ENCODE assay signal across 1 cellular context in the genomic region with DNA sequence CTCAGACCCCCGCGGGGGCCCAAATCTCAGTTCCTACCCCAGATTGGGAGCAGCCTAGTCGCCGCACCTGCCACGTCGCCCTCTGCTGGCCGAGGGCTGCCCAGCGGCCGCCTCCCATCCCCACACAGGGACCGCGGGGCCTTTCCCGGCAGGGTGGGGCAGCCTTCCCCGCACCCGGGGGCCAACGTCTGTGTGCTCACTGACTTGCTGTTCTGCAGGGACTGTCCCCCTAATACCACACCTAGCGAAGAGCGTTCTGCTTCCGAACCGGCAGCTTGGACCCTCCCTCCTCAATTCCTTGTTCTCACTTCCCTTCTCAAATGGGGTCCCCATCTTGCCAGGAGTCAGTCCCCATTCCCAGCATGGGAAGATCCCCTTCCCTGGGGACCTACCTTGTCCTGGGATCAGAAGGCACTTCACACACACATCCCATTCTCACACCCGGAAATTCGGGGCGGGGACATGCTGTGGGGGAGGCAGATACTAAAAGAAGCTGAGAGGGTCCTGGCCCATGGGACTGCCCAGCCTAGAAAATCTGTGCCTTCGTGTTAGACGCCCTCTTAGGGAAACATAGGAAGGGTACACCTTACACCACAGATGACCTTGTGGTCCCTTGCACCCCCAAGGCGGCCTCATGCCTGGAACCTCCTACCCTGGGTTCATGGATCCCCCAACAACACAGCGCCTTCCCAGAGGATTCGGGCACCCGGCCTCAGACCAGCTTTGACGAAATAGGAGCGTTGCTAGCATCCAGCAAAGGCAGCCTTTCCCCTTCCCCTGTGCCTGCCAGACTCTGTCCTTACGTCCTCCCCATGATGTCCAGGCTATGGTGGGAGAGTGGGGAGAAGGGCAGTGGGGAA.
A peak's percentile ranks its signal among the peaks of the same experiment; 100 is the strongest.
TF ChIP-seq lines count a peak whose summit lies in the region.

No MANE protein-coding gene starts in this region.

TF ChIP-seq in K562, 482 proteins besides CTCF, POLR2A, EP300 and RAD21 (continued from another document and continues in another):
- TF ChIP-seq, protein P1, sequence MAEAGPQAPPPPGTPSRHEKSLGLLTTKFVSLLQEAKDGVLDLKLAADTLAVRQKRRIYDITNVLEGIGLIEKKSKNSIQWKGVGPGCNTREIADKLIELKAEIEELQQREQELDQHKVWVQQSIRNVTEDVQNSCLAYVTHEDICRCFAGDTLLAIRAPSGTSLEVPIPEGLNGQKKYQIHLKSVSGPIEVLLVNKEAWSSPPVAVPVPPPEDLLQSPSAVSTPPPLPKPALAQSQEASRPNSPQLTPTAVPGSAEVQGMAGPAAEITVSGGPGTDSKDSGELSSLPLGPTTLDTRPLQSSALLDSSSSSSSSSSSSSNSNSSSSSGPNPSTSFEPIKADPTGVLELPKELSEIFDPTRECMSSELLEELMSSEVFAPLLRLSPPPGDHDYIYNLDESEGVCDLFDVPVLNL (CRISPR knock-in tag; IDR thresholded peaks at IDR 0.05; ENCODE audit: low read depth), result no peak
- no peak for TF ChIP-seq ETV1 (tag; conservative IDR thresholded peaks at IDR 0.05; ENCODE audit: low read depth)
- no peak for TF ChIP-seq PTBP1 (IDR thresholded peaks at IDR 0.05; ENCODE audit: low read depth, low read length)
- no peak for TF ChIP-seq ZNF232 (CRISPR knock-in tag; IDR thresholded peaks at IDR 0.05)
- 0 out of 2 replicates have a peak, but pooled peaks have one; percentile 31 for TF ChIP-seq CXXC5 (CRISPR knock-in tag; IDR thresholded peaks at IDR 0.05)
- no peak for TF ChIP-seq NCOR1 (IDR thresholded peaks at IDR 0.05)
- no peak for TF ChIP-seq ZC3H8 (IDR thresholded peaks at IDR 0.05)
- TF ChIP-seq PHF8 (IDR thresholded peaks at IDR 0.05; ENCODE audit: borderline replicate concordance, low read length), result no peak
- TF ChIP-seq JUND (IDR thresholded peaks at IDR 0.05; ENCODE audit: borderline replicate concordance, low read depth, low read length), result 0 out of 2 replicates have a peak, but pooled peaks have one; percentile 4
- no peak; the same call in 2 of the 3 replicates for TF ChIP-seq JUND (tag; IDR thresholded peaks at IDR 0.05; ENCODE audit: borderline replicate concordance, low read depth, low read length)
- peak; percentile 58 for TF ChIP-seq SMC3 (conservative IDR thresholded peaks at IDR 0.05; ENCODE audit: insufficient read depth, low read depth, low read length)
- TF ChIP-seq TARDBP (IDR thresholded peaks at IDR 0.05), result no peak
- TF ChIP-seq, protein P2, sequence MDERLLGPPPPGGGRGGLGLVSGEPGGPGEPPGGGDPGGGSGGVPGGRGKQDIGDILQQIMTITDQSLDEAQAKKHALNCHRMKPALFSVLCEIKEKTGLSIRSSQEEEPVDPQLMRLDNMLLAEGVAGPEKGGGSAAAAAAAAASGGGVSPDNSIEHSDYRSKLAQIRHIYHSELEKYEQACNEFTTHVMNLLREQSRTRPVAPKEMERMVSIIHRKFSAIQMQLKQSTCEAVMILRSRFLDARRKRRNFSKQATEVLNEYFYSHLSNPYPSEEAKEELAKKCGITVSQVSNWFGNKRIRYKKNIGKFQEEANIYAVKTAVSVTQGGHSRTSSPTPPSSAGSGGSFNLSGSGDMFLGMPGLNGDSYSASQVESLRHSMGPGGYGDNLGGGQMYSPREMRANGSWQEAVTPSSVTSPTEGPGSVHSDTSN (CRISPR knock-in tag; IDR thresholded peaks at IDR 0.05; ENCODE audit: low read depth), result no peak
- TF ChIP-seq, protein P2 (tag; conservative IDR thresholded peaks at IDR 0.05; ENCODE audit: low read depth), result no peak
- no peak for TF ChIP-seq ARHGAP35 (IDR thresholded peaks at IDR 0.05; ENCODE audit: partially characterized antibody)
- TF ChIP-seq ZNF696 (CRISPR knock-in tag; conservative IDR thresholded peaks at IDR 0.05), result no peak
- no peak for TF ChIP-seq CBX5 (IDR thresholded peaks at IDR 0.05; ENCODE audit: borderline replicate concordance, low read depth)
- TF ChIP-seq RB1 (IDR thresholded peaks at IDR 0.05; ENCODE audit: low read depth), result 0 out of 2 replicates have a peak, but pooled peaks have one; percentile 58
- TF ChIP-seq KDM2B (CRISPR knock-in tag; IDR thresholded peaks at IDR 0.05), result no peak
- no peak for TF ChIP-seq ATF7 (IDR thresholded peaks at IDR 0.05)
- TF ChIP-seq HMGN3 (IDR thresholded peaks at IDR 0.05; ENCODE audit: borderline replicate concordance, extremely low read depth, insufficient read length, low read depth, low read length), result peak; percentile 48
- TF ChIP-seq, protein P3, sequence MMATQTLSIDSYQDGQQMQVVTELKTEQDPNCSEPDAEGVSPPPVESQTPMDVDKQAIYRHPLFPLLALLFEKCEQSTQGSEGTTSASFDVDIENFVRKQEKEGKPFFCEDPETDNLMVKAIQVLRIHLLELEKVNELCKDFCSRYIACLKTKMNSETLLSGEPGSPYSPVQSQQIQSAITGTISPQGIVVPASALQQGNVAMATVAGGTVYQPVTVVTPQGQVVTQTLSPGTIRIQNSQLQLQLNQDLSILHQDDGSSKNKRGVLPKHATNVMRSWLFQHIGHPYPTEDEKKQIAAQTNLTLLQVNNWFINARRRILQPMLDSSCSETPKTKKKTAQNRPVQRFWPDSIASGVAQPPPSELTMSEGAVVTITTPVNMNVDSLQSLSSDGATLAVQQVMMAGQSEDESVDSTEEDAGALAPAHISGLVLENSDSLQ (IDR thresholded peaks at IDR 0.05), result no peak
- no peak for TF ChIP-seq TAF15 (IDR thresholded peaks at IDR 0.05; ENCODE audit: low read depth, low read length)
- TF ChIP-seq ZNF174 (CRISPR knock-in tag; IDR thresholded peaks at IDR 0.05), result no peak
- TF ChIP-seq MYBL2 (IDR thresholded peaks at IDR 0.05; ENCODE audit: low read depth), result no peak
- TF ChIP-seq MYBL2 (CRISPR knock-in tag; IDR thresholded peaks at IDR 0.05; ENCODE audit: borderline replicate concordance), result no peak
- TF ChIP-seq, protein P4, sequence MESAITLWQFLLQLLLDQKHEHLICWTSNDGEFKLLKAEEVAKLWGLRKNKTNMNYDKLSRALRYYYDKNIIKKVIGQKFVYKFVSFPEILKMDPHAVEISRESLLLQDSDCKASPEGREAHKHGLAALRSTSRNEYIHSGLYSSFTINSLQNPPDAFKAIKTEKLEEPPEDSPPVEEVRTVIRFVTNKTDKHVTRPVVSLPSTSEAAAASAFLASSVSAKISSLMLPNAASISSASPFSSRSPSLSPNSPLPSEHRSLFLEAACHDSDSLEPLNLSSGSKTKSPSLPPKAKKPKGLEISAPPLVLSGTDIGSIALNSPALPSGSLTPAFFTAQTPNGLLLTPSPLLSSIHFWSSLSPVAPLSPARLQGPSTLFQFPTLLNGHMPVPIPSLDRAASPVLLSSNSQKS (CRISPR knock-in tag; IDR thresholded peaks at IDR 0.05), result no peak
- TF ChIP-seq SRF (CRISPR knock-in tag; IDR thresholded peaks at IDR 0.05), result 0 out of 4 replicates have a peak, but pooled peaks of 1 of the 2 experiments have one; percentile 45
- no peak for TF ChIP-seq FOXJ2 (tag; IDR thresholded peaks at IDR 0.05)
- TF ChIP-seq KDM1A (IDR thresholded peaks at IDR 0.05), result peak; percentile 62 to 66; a peak in 2 of 4 replicates
- no peak for TF ChIP-seq EGR1 (conservative IDR thresholded peaks at IDR 0.05)
- no peak for TF ChIP-seq PTTG1 (tag; IDR thresholded peaks at IDR 0.05; ENCODE audit: low read depth)
- TF ChIP-seq ZNF507 (tag; conservative IDR thresholded peaks at IDR 0.05), result no peak
- TF ChIP-seq ZNF143 (CRISPR knock-in tag; IDR thresholded peaks at IDR 0.05), result no peak
- TF ChIP-seq MAZ (CRISPR knock-in tag; conservative IDR thresholded peaks at IDR 0.05 in 1 of 2, IDR thresholded peaks at IDR 0.05 in 1 of 2), result peak; percentile 64 to 88; a peak in 3 of 4 replicates
- TF ChIP-seq ZBTB7A (IDR thresholded peaks at IDR 0.05; ENCODE audit: borderline replicate concordance, control insufficient read depth, low read depth, low read length), result peak; percentile 71; the same call in 1 of the 2 replicates
- TF ChIP-seq ZSCAN29 (IDR thresholded peaks at IDR 0.05), result no peak
- TF ChIP-seq WHSC1 (IDR thresholded peaks at IDR 0.05; ENCODE audit: low read length), result no peak
- no peak for TF ChIP-seq ZNF384 (IDR thresholded peaks at IDR 0.05; ENCODE audit: low read depth, low read length)
- TF ChIP-seq, protein P5, sequence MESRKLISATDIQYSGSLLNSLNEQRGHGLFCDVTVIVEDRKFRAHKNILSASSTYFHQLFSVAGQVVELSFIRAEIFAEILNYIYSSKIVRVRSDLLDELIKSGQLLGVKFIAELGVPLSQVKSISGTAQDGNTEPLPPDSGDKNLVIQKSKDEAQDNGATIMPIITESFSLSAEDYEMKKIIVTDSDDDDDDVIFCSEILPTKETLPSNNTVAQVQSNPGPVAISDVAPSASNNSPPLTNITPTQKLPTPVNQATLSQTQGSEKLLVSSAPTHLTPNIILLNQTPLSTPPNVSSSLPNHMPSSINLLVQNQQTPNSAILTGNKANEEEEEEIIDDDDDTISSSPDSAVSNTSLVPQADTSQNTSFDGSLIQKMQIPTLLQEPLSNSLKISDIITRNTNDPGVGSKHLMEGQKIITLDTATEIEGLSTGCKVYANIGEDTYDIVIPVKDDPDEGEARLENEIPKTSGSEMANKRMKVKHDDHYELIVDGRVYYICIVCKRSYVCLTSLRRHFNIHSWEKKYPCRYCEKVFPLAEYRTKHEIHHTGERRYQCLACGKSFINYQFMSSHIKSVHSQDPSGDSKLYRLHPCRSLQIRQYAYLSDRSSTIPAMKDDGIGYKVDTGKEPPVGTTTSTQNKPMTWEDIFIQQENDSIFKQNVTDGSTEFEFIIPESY (CRISPR knock-in tag; IDR thresholded peaks at IDR 0.05), result no peak
- TF ChIP-seq ZNF124 (CRISPR knock-in tag; IDR thresholded peaks at IDR 0.05), result no peak
- no peak for TF ChIP-seq ILF3 (IDR thresholded peaks at IDR 0.05; ENCODE audit: borderline replicate concordance)
- TF ChIP-seq MTA3 (IDR thresholded peaks at IDR 0.05; ENCODE audit: borderline replicate concordance), result peak; percentile 70; the same call in 1 of the 2 replicates
- TF ChIP-seq, protein P6, sequence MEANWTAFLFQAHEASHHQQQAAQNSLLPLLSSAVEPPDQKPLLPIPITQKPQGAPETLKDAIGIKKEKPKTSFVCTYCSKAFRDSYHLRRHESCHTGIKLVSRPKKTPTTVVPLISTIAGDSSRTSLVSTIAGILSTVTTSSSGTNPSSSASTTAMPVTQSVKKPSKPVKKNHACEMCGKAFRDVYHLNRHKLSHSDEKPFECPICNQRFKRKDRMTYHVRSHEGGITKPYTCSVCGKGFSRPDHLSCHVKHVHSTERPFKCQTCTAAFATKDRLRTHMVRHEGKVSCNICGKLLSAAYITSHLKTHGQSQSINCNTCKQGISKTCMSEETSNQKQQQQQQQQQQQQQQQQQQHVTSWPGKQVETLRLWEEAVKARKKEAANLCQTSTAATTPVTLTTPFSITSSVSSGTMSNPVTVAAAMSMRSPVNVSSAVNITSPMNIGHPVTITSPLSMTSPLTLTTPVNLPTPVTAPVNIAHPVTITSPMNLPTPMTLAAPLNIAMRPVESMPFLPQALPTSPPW (CRISPR knock-in tag; IDR thresholded peaks at IDR 0.05), result 0 out of 2 replicates have a peak, but pooled peaks have one; percentile 33
- no peak for TF ChIP-seq ZC3H11A (IDR thresholded peaks at IDR 0.05; ENCODE audit: low read depth, low read length)
- no peak for TF ChIP-seq ZNF134 (CRISPR knock-in tag; conservative IDR thresholded peaks at IDR 0.05)
- TF ChIP-seq RCOR1 (IDR thresholded peaks at IDR 0.05; ENCODE audit: borderline replicate concordance in 1 of 2, low read depth in 2 of 2, low read length in 2 of 2), result peak in 1 of 2 experiments; percentile 61; a peak in 1 of 4 replicates
- TF ChIP-seq RBM39 (optimal IDR thresholded peaks at IDR 0.05; ENCODE audit: low read depth, low read length), result no peak
- TF ChIP-seq CHCHD3 (CRISPR knock-in tag; IDR thresholded peaks at IDR 0.05), result no peak
- no peak for TF ChIP-seq ZNF668 (CRISPR knock-in tag; IDR thresholded peaks at IDR 0.05)
- no peak for TF ChIP-seq ETV6 (IDR thresholded peaks at IDR 0.05; ENCODE audit: borderline replicate concordance in 1 of 2, low read depth in 2 of 2, low read length in 1 of 2)
- no peak for TF ChIP-seq ETV6 (CRISPR knock-in tag; IDR thresholded peaks at IDR 0.05; ENCODE audit: borderline replicate concordance)
- TF ChIP-seq, protein P7, sequence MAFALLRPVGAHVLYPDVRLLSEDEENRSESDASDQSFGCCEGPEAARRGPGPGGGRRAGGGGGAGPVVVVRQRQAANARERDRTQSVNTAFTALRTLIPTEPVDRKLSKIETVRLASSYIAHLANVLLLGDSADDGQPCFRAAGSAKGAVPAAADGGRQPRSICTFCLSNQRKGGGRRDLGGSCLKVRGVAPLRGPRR (CRISPR knock-in tag; IDR thresholded peaks at IDR 0.05), result no peak
- no peak for TF ChIP-seq ZC3H4 (CRISPR knock-in tag; IDR thresholded peaks at IDR 0.05; ENCODE audit: borderline replicate concordance)
- TF ChIP-seq MCM3 (IDR thresholded peaks at IDR 0.05), result no peak
- TF ChIP-seq, protein P8, sequence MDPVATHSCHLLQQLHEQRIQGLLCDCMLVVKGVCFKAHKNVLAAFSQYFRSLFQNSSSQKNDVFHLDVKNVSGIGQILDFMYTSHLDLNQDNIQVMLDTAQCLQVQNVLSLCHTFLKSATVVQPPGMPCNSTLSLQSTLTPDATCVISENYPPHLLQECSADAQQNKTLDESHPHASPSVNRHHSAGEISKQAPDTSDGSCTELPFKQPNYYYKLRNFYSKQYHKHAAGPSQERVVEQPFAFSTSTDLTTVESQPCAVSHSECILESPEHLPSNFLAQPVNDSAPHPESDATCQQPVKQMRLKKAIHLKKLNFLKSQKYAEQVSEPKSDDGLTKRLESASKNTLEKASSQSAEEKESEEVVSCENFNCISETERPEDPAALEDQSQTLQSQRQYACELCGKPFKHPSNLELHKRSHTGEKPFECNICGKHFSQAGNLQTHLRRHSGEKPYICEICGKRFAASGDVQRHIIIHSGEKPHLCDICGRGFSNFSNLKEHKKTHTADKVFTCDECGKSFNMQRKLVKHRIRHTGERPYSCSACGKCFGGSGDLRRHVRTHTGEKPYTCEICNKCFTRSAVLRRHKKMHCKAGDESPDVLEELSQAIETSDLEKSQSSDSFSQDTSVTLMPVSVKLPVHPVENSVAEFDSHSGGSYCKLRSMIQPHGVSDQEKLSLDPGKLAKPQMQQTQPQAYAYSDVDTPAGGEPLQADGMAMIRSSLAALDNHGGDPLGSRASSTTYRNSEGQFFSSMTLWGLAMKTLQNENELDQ (CRISPR knock-in tag; IDR thresholded peaks at IDR 0.05; ENCODE audit: borderline replicate concordance), result no peak
- no peak for TF ChIP-seq SPI1 (IDR thresholded peaks at IDR 0.05; ENCODE audit: borderline replicate concordance, low read depth, low read length)
- TF ChIP-seq, protein P9, sequence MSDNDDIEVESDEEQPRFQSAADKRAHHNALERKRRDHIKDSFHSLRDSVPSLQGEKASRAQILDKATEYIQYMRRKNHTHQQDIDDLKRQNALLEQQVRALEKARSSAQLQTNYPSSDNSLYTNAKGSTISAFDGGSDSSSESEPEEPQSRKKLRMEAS (CRISPR knock-in tag; IDR thresholded peaks at IDR 0.05), result 0 out of 2 replicates have a peak, but pooled peaks have one; percentile 9
- TF ChIP-seq HCFC1 (IDR thresholded peaks at IDR 0.05; ENCODE audit: low read depth, low read length), result no peak
